13 cellular contexts compared by ENCODE assay signal in genomic region chr1:229434005-229434640, GRCh38. TPM values are rescaled to one million over a fixed set of nuclear protein-coding genes. Genes with fewer than 3 reads are reported as not detected.
DNase-seq lines count a peak whose midpoint lies in the region; ATAC-seq and TF ChIP-seq lines count a peak whose summit lies in the region.
"Had no signal": no experiment of that assay in that cellular context is flagged by ENCODE, and none has a peak within 500 bp of the region (broad histone marks: within the 10 kb centered on the region; RNA-seq: fewer than 3 reads in every experiment).

ACTA1 (minus strand) TSS chr1:229434094; CDS start chr1:229433115, 979 bp downstream.

- H3K4me1 ChIP-seq in HUES48 (ENCODE audit: control insufficient read depth, insufficient read depth, low read length) = peaks cover 15% of the 10 kb centered on the region
- peaks cover 13% of the 10 kb centered on the region for H3K4me1 ChIP-seq in ectodermal cell (ENCODE audit: control insufficient read depth, insufficient read depth, low read length)
- peaks cover 47 to 60% of the 10 kb centered on the region in 2 donors for H3K4me1 ChIP-seq in gastrocnemius medialis

- in situ Hi-C loops in gastrocnemius medialis (cut with MboI; ENCODE audit: low sequenced_read_pairs in 4 of 4) = no loop called here

- H3K27ac ChIP-seq in HUES48 (ENCODE audit: low read depth, low read length) = no peak within 1 kb of the TSS
- no peak within 1 kb of the TSS for H3K27ac ChIP-seq in ectodermal cell (ENCODE audit: insufficient read depth, low read depth, low read length, poor library complexity, severe bottlenecking)
- peak within 1 kb of the TSS; percentile 82 to 93 (median 90) for H3K27ac ChIP-seq in gastrocnemius medialis
- H3K27ac ChIP-seq: stomach had no signal

- H3K36me3 ChIP-seq in HUES48 (ENCODE audit: control insufficient read depth, insufficient read depth, low read length) (no peaks in the 10 kb centered on the region), ectodermal cell (ENCODE audit: control insufficient read depth, insufficient read depth, low read length) (no peaks in the 10 kb centered on the region), gastrocnemius medialis (no peaks in the 10 kb centered on the region), MG63 (0 out of 2 replicates have a peak, but pooled peaks cover 2% of the 10 kb centered on the region)

- peak; percentile 27 to 38 for TF ChIP-seq POLR2A in gastrocnemius medialis (IDR thresholded peaks at IDR 0.05)

- DNase-seq in iPS-NIHi7 (ENCODE audit: extremely low spot score) (peak; percentile 61), gastrocnemius medialis (peak in 1 of 2 donors; percentile 75), MG63 (no peak), posterior cingulate gyrus (no peak), GM19238 (ENCODE audit: insufficient read length, low spot score) (no peak)
- DNase-seq: activated CD4-positive, alpha-beta T cell treated with anti-CD3 and anti-CD28 coated beads, Interleukin-2, amount 10 ng/mL, durations not matched to agents 24 days and 14 days; kidney glomerular epithelial cell; occipital lobe; stimulated activated CD4-positive, alpha-beta T cell treated with anti-CD3 and anti-CD28 coated beads, Interleukin-2, amount 100 ng/mL, for 48 hours; stomach had no signal

- H3K9ac ChIP-seq in HUES48 (ENCODE audit: low read depth, low read length) = peak within 1 kb of the TSS; percentile 72

- ATAC-seq in gastrocnemius medialis (peak; percentile 18 to 23), HG03135 (IDR thresholded peaks at IDR 0.05; ENCODE audit: unreplicated experiment) (no peak)

- H3K4me3 ChIP-seq in HUES48 (ENCODE audit: low read depth, low read length) (peak within 1 kb of the TSS; percentile 77), ectodermal cell (ENCODE audit: insufficient read depth, low read depth, low read length) (peak within 1 kb of the TSS; percentile 31), gastrocnemius medialis (peak within 1 kb of the TSS; percentile 23 to 40 (median 37)), MG63 (no peak within 1 kb of the TSS)

- H3K27me3 ChIP-seq in HUES48 (ENCODE audit: control insufficient read depth, insufficient read depth, low read length) (peaks cover 62% of the 10 kb centered on the region), ectodermal cell (ENCODE audit: control insufficient read depth, insufficient read depth, low read length, poor library complexity, severe bottlenecking) (peaks cover 66% of the 10 kb centered on the region), gastrocnemius medialis (peaks cover 0 to 16% (median 0%) of the 10 kb centered on the region in 3 donors), MG63 (peaks cover 26% of the 10 kb centered on the region)

- WGBS in ectodermal cell, 2 experiments = 2% methylated on average over 50 to 51 of the region's 51 CpGs

- H3K9me3 ChIP-seq in HUES48 (ENCODE audit: control insufficient read depth, insufficient read depth, low read length) (no peaks in the 10 kb centered on the region), ectodermal cell (ENCODE audit: control insufficient read depth, low read length) (no peaks in the 10 kb centered on the region), gastrocnemius medialis (no peaks in the 10 kb centered on the region), MG63 (no peaks in the 10 kb centered on the region)

- no peak for TF ChIP-seq CTCF in gastrocnemius medialis (IDR thresholded peaks at IDR 0.05 in 4 of 5, conservative IDR thresholded peaks at IDR 0.05 in 1 of 5)

- intact Hi-C loops in gastrocnemius medialis (cut with DNase I; ENCODE audit: low total_unique reads) (loop anchor here (1.0 to 5.0 kb wide), 2 partner anchors 23 to 162 kb away; partner anchors contain the start of gene RAB4A), posterior cingulate gyrus (cut with DNase I) (no loop called here)

RNA-seq across cellular contexts. Expression of gene ACTA1, which starts in this region (rescaled TPM):
- polyA plus RNA-seq in ectodermal cell (2013, experiment 1 of 4) = 63.9 TPM
- polyA plus RNA-seq in ectodermal cell (2013, experiment 2 of 4) = 56.1 TPM
- 24.2 TPM for polyA plus RNA-seq in ectodermal cell (2013, experiment 3 of 4)
- 24.8 TPM for polyA plus RNA-seq in ectodermal cell (2013, experiment 4 of 4)
- over 10,000 TPM in 3 of 4 donors, 1,000 to 10,000 TPM in 1; 2,912 to 35,934 (median 16,282) TPM for total RNA-seq in gastrocnemius medialis
- not detected in 2 replicates for total RNA-seq in MG63 (2014; rRNA removed; shearing (Covaris generic); ENCODE audit: low replicate concordance)
- total RNA-seq: activated CD4-positive, alpha-beta T cell treated with anti-CD3 and anti-CD28 coated beads, Interleukin-2, amount 10 ng/mL, durations not matched to agents 24 days and 14 days had no signal

Comparison
In these comparisons a context has a peak if more than half of its experiments do, and no peak if none do; other contexts are left out.
1. RNA of gene ACTA1 (total RNA-seq): 2,912 to 35,934 TPM in gastrocnemius medialis; not detected in MG63; every median in the first group is over 1,000 times any median in the second.
2. H3K27ac ChIP-seq: peak in gastrocnemius medialis (4 of 4); none in HUES48 (single experiment) and ectodermal cell (single experiment).